2 cellular contexts compared by ENCODE assay signal in genomic region chr10:44206127-44206818, GRCh38.
TF ChIP-seq lines count a peak whose summit lies in the region.

No MANE protein-coding gene starts in this region.

TF ChIP-seq in HepG2, 621 proteins besides CTCF, POLR2A, EP300 and RAD21:
- TF ChIP-seq PHF8 (CRISPR knock-in tag; IDR thresholded peaks at IDR 0.05), result no peak
- TF ChIP-seq TGIF2 (CRISPR knock-in tag; IDR thresholded peaks at IDR 0.05), result no peak
- TF ChIP-seq RBM39 (IDR thresholded peaks at IDR 0.05; ENCODE audit: low read depth, low read length, poor library complexity, severe bottlenecking), result no peak
- no peak for TF ChIP-seq MAFK (conservative IDR thresholded peaks at IDR 0.05 in 1 of 2, IDR thresholded peaks at IDR 0.05 in 1 of 2; ENCODE audit: low read length in 2 of 2)
- TF ChIP-seq POGK (CRISPR knock-in tag; conservative IDR thresholded peaks at IDR 0.05), result no peak
- no peak for TF ChIP-seq ZNF468 (CRISPR knock-in tag; IDR thresholded peaks at IDR 0.05)
- TF ChIP-seq FOSL1 (CRISPR knock-in tag; IDR thresholded peaks at IDR 0.05; ENCODE audit: borderline replicate concordance), result no peak
- TF ChIP-seq ZNF3 (CRISPR knock-in tag; IDR thresholded peaks at IDR 0.05), result no peak
- TF ChIP-seq NR3C1 (CRISPR knock-in tag; IDR thresholded peaks at IDR 0.05), result no peak
- no peak for TF ChIP-seq ZNF850 (CRISPR knock-in tag; conservative IDR thresholded peaks at IDR 0.05)
- no peak for TF ChIP-seq ZNF644 (CRISPR knock-in tag; IDR thresholded peaks at IDR 0.05; ENCODE audit: low read depth)
- TF ChIP-seq ZNF234 (CRISPR knock-in tag; conservative IDR thresholded peaks at IDR 0.05), result no peak
- no peak for TF ChIP-seq CEBPG (CRISPR knock-in tag; IDR thresholded peaks at IDR 0.05)
- TF ChIP-seq ZNF660 (CRISPR knock-in tag; IDR thresholded peaks at IDR 0.05; ENCODE audit: borderline replicate concordance, low read depth), result no peak
- no peak for TF ChIP-seq ETV6 (CRISPR knock-in tag; conservative IDR thresholded peaks at IDR 0.05)
- TF ChIP-seq MYPOP (CRISPR knock-in tag; IDR thresholded peaks at IDR 0.05), result no peak

TF ChIP-seq in K562, 482 proteins besides CTCF, POLR2A, EP300 and RAD21:
- TF ChIP-seq MAX (CRISPR knock-in tag; IDR thresholded peaks at IDR 0.05) (no peak), SNRNP70 (optimal IDR thresholded peaks at IDR 0.05; ENCODE audit: low read depth, low read length) (no peak), ZNF165 (CRISPR knock-in tag; IDR thresholded peaks at IDR 0.05; ENCODE audit: borderline replicate concordance) (no peak), MED1 (CRISPR knock-in tag; IDR thresholded peaks at IDR 0.05; ENCODE audit: borderline replicate concordance) (no peak), HNRNPUL1 (IDR thresholded peaks at IDR 0.05; ENCODE audit: low read length) (no peak), SAFB (IDR thresholded peaks at IDR 0.05; ENCODE audit: borderline replicate concordance, low read depth, low read length) (no peak), MEF2D (tag; conservative IDR thresholded peaks at IDR 0.05; ENCODE audit: low read depth) (no peak), ZNF780A (CRISPR knock-in tag; IDR thresholded peaks at IDR 0.05) (no peak), NFYB (IDR thresholded peaks at IDR 0.05; ENCODE audit: extremely low read depth, insufficient read length) (no peak), TRIM24 (IDR thresholded peaks at IDR 0.05) (no peak), ELF2 (CRISPR knock-in tag; IDR thresholded peaks at IDR 0.05) (no peak), ZKSCAN3 (CRISPR knock-in tag; IDR thresholded peaks at IDR 0.05) (no peak), ZNF778 (CRISPR knock-in tag; IDR thresholded peaks at IDR 0.05) (no peak), FOXK1 (CRISPR knock-in tag; IDR thresholded peaks at IDR 0.05; ENCODE audit: borderline replicate concordance) (no peak), CHD2 (IDR thresholded peaks at IDR 0.05; ENCODE audit: low read depth, low read length) (no peak), ZKSCAN1 (IDR thresholded peaks at IDR 0.05; ENCODE audit: low read depth, low read length) (no peak), POLR3A (IDR thresholded peaks at IDR 0.05; ENCODE audit: borderline replicate concordance, extremely low read depth, insufficient read depth, insufficient read length) (no peak)
- TF ChIP-seq, protein P1, sequence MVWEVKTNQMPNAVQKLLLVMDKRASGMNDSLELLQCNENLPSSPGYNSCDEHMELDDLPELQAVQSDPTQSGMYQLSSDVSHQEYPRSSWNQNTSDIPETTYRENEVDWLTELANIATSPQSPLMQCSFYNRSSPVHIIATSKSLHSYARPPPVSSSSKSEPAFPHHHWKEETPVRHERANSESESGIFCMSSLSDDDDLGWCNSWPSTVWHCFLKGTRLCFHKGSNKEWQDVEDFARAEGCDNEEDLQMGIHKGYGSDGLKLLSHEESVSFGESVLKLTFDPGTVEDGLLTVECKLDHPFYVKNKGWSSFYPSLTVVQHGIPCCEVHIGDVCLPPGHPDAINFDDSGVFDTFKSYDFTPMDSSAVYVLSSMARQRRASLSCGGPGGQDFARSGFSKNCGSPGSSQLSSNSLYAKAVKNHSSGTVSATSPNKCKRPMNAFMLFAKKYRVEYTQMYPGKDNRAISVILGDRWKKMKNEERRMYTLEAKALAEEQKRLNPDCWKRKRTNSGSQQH (CRISPR knock-in tag; IDR thresholded peaks at IDR 0.05), result no peak
- TF ChIP-seq, protein P2, sequence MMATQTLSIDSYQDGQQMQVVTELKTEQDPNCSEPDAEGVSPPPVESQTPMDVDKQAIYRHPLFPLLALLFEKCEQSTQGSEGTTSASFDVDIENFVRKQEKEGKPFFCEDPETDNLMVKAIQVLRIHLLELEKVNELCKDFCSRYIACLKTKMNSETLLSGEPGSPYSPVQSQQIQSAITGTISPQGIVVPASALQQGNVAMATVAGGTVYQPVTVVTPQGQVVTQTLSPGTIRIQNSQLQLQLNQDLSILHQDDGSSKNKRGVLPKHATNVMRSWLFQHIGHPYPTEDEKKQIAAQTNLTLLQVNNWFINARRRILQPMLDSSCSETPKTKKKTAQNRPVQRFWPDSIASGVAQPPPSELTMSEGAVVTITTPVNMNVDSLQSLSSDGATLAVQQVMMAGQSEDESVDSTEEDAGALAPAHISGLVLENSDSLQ (IDR thresholded peaks at IDR 0.05), result no peak
- TF ChIP-seq, protein P3, sequence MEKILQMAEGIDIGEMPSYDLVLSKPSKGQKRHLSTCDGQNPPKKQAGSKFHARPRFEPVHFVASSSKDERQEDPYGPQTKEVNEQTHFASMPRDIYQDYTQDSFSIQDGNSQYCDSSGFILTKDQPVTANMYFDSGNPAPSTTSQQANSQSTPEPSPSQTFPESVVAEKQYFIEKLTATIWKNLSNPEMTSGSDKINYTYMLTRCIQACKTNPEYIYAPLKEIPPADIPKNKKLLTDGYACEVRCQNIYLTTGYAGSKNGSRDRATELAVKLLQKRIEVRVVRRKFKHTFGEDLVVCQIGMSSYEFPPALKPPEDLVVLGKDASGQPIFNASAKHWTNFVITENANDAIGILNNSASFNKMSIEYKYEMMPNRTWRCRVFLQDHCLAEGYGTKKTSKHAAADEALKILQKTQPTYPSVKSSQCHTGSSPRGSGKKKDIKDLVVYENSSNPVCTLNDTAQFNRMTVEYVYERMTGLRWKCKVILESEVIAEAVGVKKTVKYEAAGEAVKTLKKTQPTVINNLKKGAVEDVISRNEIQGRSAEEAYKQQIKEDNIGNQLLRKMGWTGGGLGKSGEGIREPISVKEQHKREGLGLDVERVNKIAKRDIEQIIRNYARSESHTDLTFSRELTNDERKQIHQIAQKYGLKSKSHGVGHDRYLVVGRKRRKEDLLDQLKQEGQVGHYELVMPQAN (IDR thresholded peaks at IDR 0.05; ENCODE audit: borderline replicate concordance), result no peak
TF ChIP-seq in K562: peak in this region for 0.
